ENCODE assay signal across 8 cellular contexts in genomic region chrX:155070038-155070437, GRCh38. TPM values are rescaled to one million over a fixed set of nuclear protein-coding genes. Genes with fewer than 3 reads are reported as not detected.
DNase-seq lines count a peak whose midpoint lies in the region; ATAC-seq and TF ChIP-seq lines count a peak whose summit lies in the region.

No MANE protein-coding gene starts in this region.

- TF ChIP-seq POLR2A in transverse colon (IDR thresholded peaks at IDR 0.05): no peak

- ATAC-seq in activated naive CD4-positive, alpha-beta T cell treated with anti-CD3 and anti-CD28 coated beads, Interleukin-2, amount 50 U/mL, for 72 hours: no peak
- ATAC-seq in left lung: no peak
- ATAC-seq in HG03571 (IDR thresholded peaks at IDR 0.05; ENCODE audit: unreplicated experiment): no peak
- no peak for ATAC-seq in GM21528 (IDR thresholded peaks at IDR 0.05; ENCODE audit: low FRiP score, unreplicated experiment)

- in situ Hi-C loops in transverse colon (cut with MboI; ENCODE audit: low pct_ligation_motif_present in 1 of 4, low pct_unique_long_range_greater_than_20kb in 1 of 4, low sequenced_read_pairs in 3 of 4): no loop called here

- no peaks in the 10 kb centered on the region for H3K9me3 Mint-ChIP-seq in activated T-cell treated with anti-CD3 and anti-CD28 coated beads, Interleukin-2, amount 50 U/mL, for 24 hours
- H3K9me3 Mint-ChIP-seq in activated naive CD4-positive, alpha-beta T cell treated with anti-CD3 and anti-CD28 coated beads, Interleukin-2, amount 50 U/mL, for 72 hours: no peaks in the 10 kb centered on the region

- TF ChIP-seq EP300 in transverse colon (IDR thresholded peaks at IDR 0.05; ENCODE audit: low read depth): no peak

- DNase-seq in activated T-cell treated with anti-CD3 and anti-CD28 coated beads, Interleukin-2, amount 50 U/mL, for 24 hours: no peak
- DNase-seq in activated T-cell treated with anti-CD3 and anti-CD28 coated beads for 4 hours (no peak), left lung (no peak), transverse colon (no peak), hepatic stellate cell (ENCODE audit: low spot score) (no peak)
- no peak for DNase-seq in activated naive CD4-positive, alpha-beta T cell treated with anti-CD3 and anti-CD28 coated beads, Interleukin-2, amount 50 U/mL, for 72 hours (ENCODE audit: low spot score in 2 of 2)

- H3K27me3 Mint-ChIP-seq in activated T-cell treated with anti-CD3 and anti-CD28 coated beads, Interleukin-2, amount 50 U/mL, for 24 hours: peaks cover 2% of the 10 kb centered on the region

- H3K27me3 ChIP-seq in left lung (no peaks in the 10 kb centered on the region), transverse colon (no peaks in the 10 kb centered on the region)

- H3K4me1 Mint-ChIP-seq in activated T-cell treated with anti-CD3 and anti-CD28 coated beads, Interleukin-2, amount 50 U/mL, for 24 hours (ENCODE audit: low read depth): peaks cover 44% of the 10 kb centered on the region

- H3K27ac Mint-ChIP-seq in activated T-cell treated with anti-CD3 and anti-CD28 coated beads, Interleukin-2, amount 50 U/mL, for 24 hours: peak overlapping the region; percentile 56
- H3K27ac Mint-ChIP-seq in activated naive CD4-positive, alpha-beta T cell treated with anti-CD3 and anti-CD28 coated beads, Interleukin-2, amount 50 U/mL, for 72 hours: peak overlapping the region; percentile 74 to 93

- TF ChIP-seq CTCF in left lung (IDR thresholded peaks at IDR 0.05) (no peak), transverse colon (IDR thresholded peaks at IDR 0.05) (no peak)

- H3K36me3 ChIP-seq in left lung (no peaks in the 10 kb centered on the region), transverse colon (no peaks in the 10 kb centered on the region)

- intact Hi-C loops in left lung (cut with DNase I) (no loop called here), transverse colon (cut with DNase I; ENCODE audit: low total_unique reads) (no loop called here)

- H3K4me3 ChIP-seq in left lung: peak overlapping the region; percentile 35 to 55
- peak overlapping the region in 3 of 4 donors; percentile 45 to 61 (median 56) for H3K4me3 ChIP-seq in transverse colon

- H3K4me3 Mint-ChIP-seq in activated T-cell treated with anti-CD3 and anti-CD28 coated beads, Interleukin-2, amount 50 U/mL, for 24 hours: peak overlapping the region; percentile 79

- H3K4me1 ChIP-seq in left lung: peaks cover 0 to 23% of the 10 kb centered on the region in 2 donors
- peaks cover 0 to 30% (median 4%) of the 10 kb centered on the region in 4 donors for H3K4me1 ChIP-seq in transverse colon

- peaks cover 37% of the 10 kb centered on the region for H3K36me3 Mint-ChIP-seq in activated T-cell treated with anti-CD3 and anti-CD28 coated beads, Interleukin-2, amount 50 U/mL, for 24 hours (ENCODE audit: low read depth)
- H3K36me3 Mint-ChIP-seq in activated naive CD4-positive, alpha-beta T cell treated with anti-CD3 and anti-CD28 coated beads, Interleukin-2, amount 50 U/mL, for 72 hours: peaks cover 21 to 32% of the 10 kb centered on the region in 2 donors

- 0 to 45% methylated on average over 1 to 12 of the region's 12 CpGs for WGBS in transverse colon (ENCODE audit: low coverage in 1 of 2), 2 donors

- peak overlapping the region in 1 of 2 donors; percentile 86 for H3K27ac ChIP-seq in left lung
- peak overlapping the region; percentile 85 to 91 (median 89) for H3K27ac ChIP-seq in transverse colon

- H3K9me3 ChIP-seq in left lung: no peaks in the 10 kb centered on the region
- no peaks in the 10 kb centered on the region for H3K9me3 ChIP-seq in transverse colon

RNA-seq across cellular contexts. Expression of gene CMC4, which starts 0.9 kb away (rescaled TPM):
- total RNA-seq in activated naive CD4-positive, alpha-beta T cell treated with anti-CD3 and anti-CD28 coated beads, Interleukin-2, amount 50 U/mL, for 72 hours: 1 to 10 TPM; 4.8 to 7.6 TPM
- 1 to 10 TPM; 3.8 to 6.6 TPM for total RNA-seq in left lung
- 10 to 100 TPM in 1 of 4 donors, 1 to 10 TPM in 2, not detected in 1; 1.4 to 11.7 (median 9.1) TPM for total RNA-seq in transverse colon

RNA-seq across cellular contexts. Expression of gene MTCP1, which starts 0.9 kb away (rescaled TPM):
- 10 to 100 TPM; 17.1 to 19.5 TPM for total RNA-seq in activated naive CD4-positive, alpha-beta T cell treated with anti-CD3 and anti-CD28 coated beads, Interleukin-2, amount 50 U/mL, for 72 hours
- total RNA-seq in left lung: 10 to 100 TPM; 11.5 to 13.1 TPM
- total RNA-seq in transverse colon: 10 to 100 TPM in 1 of 4 donors, 1 to 10 TPM in 3; 1.6 to 12.9 (median 7.1) TPM

RNA-seq across cellular contexts. Expression of gene BRCC3, which starts 1.3 kb away (rescaled TPM):
- total RNA-seq in activated naive CD4-positive, alpha-beta T cell treated with anti-CD3 and anti-CD28 coated beads, Interleukin-2, amount 50 U/mL, for 72 hours: 10 to 100 TPM; 15.7 to 31.5 TPM
- total RNA-seq in left lung (10 to 100 TPM; 20.4 to 20.7 TPM), transverse colon (10 to 100 TPM; 17.3 to 34.2 (median 19.1) TPM)

RNA-seq across cellular contexts. Expression of gene FUNDC2, which starts 43.4 kb away (rescaled TPM):
- 10 to 100 TPM; 62.2 to 95.1 TPM for total RNA-seq in activated naive CD4-positive, alpha-beta T cell treated with anti-CD3 and anti-CD28 coated beads, Interleukin-2, amount 50 U/mL, for 72 hours
- 10 to 100 TPM; 71.5 to 85.2 TPM for total RNA-seq in left lung
- total RNA-seq in transverse colon: 10 to 100 TPM in 3 of 4 donors, 1 to 10 TPM in 1; 7.8 to 42.9 (median 32.9) TPM

RNA-seq across cellular contexts. Expression of gene F8, which starts 47.5 kb away (rescaled TPM):
- total RNA-seq in activated naive CD4-positive, alpha-beta T cell treated with anti-CD3 and anti-CD28 coated beads, Interleukin-2, amount 50 U/mL, for 72 hours: 1 to 10 TPM; 5.6 to 5.8 TPM
- total RNA-seq in left lung (10 to 100 TPM in 1 of 2 donors, 1 to 10 TPM in 1; 7.0 to 27.4 TPM), transverse colon (1 to 10 TPM; 1.2 to 4.5 (median 4.0) TPM)
